Comparison of ENCODE assay signal across 14 cellular contexts in genomic region chr9:128053560-128053959, GRCh38. TPM values are rescaled to one million over a fixed set of nuclear protein-coding genes. Genes with fewer than 3 reads are reported as not detected.
DNase-seq lines count a peak whose midpoint lies in the region; ATAC-seq and TF ChIP-seq lines count a peak whose summit lies in the region.
"Had no signal": no experiment of that assay in that cellular context is flagged by ENCODE, and none has a peak within 500 bp of the region (broad histone marks: within the 10 kb centered on the region; RNA-seq: fewer than 3 reads in every experiment).

No MANE protein-coding gene starts in this region.

- 71% methylated on average over 11 of the region's 11 CpGs for WGBS in esophagus muscularis mucosa

- TF ChIP-seq POLR2A in NB4 (IDR thresholded peaks at IDR 0.05; ENCODE audit: extremely low read depth, insufficient read length), result no peak
- TF ChIP-seq POLR2A in esophagus muscularis mucosa (IDR thresholded peaks at IDR 0.05; ENCODE audit: low read depth), result no peak

- H3K4me3 ChIP-seq in NB4 (ENCODE audit: low read depth, low read length) (no peak overlapping the region), esophagus muscularis mucosa (no peak overlapping the region), upper lobe of right lung (no peak overlapping the region)

- TF ChIP-seq EP300 in esophagus muscularis mucosa (IDR thresholded peaks at IDR 0.05), result no peak

- H3K36me3 ChIP-seq in esophagus muscularis mucosa (no peaks in the 10 kb centered on the region), upper lobe of right lung (no peaks in the 10 kb centered on the region)

- H3K27me3 ChIP-seq in esophagus muscularis mucosa, result no peaks in the 10 kb centered on the region
- no peaks in the 10 kb centered on the region for H3K27me3 ChIP-seq in upper lobe of right lung

- DNase-seq in NB4 (ENCODE audit: low read depth) (peak; percentile 59), esophagus muscularis mucosa (ENCODE audit: extremely low spot score) (no peak), midbrain (lab: John Stamatoyannopoulos, UW) (peak; percentile 26), upper lobe of right lung (peak; percentile 69), NCI-H1092 treated with DMSO at 0.1 percent for 48 hours (lab: John Stamatoyannopoulos, UW) (no peak), germinal center (ENCODE audit: low spot score) (no peak)
- DNase-seq: activated CD4-positive, alpha-beta T cell treated with anti-CD3 and anti-CD28 coated beads for 1 hour; activated naive CD4-positive, alpha-beta T cell; dermis blood vessel endothelial cell; NCI-H187 treated with DMSO at 0.1 percent for 48 hours; NCI-H526; stimulated activated CD4-positive, alpha-beta T cell treated with anti-CD3 and anti-CD28 coated beads, Interleukin-12 subunit alpha, Interleukin-12 subunit beta, amount 100 ng/mL, for 4 hours had no signal

- intact Hi-C loops in esophagus muscularis mucosa (cut with DNase I) (no loop called here), upper lobe of right lung (cut with DNase I) (no loop called here)

- TF ChIP-seq CTCF in NB4 (IDR thresholded peaks at IDR 0.05; ENCODE audit: low read depth, low read length) (no peak), esophagus muscularis mucosa (IDR thresholded peaks at IDR 0.05) (no peak), upper lobe of right lung (IDR thresholded peaks at IDR 0.05) (no peak)

- H3K9me3 ChIP-seq in esophagus muscularis mucosa (no peaks in the 10 kb centered on the region), upper lobe of right lung (no peaks in the 10 kb centered on the region)

- ATAC-seq in upper lobe of right lung (peak; percentile 59), HG02938 (IDR thresholded peaks at IDR 0.05; ENCODE audit: unreplicated experiment) (no peak), GM21423 (IDR thresholded peaks at IDR 0.05; ENCODE audit: unreplicated experiment) (no peak)

- peak overlapping the region; percentile 35 to 80 (median 56) for H3K27ac ChIP-seq in esophagus muscularis mucosa (replicated peaks in 1 of 4)
- peak overlapping the region; percentile 20 for H3K27ac ChIP-seq in upper lobe of right lung

- H3K4me1 ChIP-seq in esophagus muscularis mucosa (peaks cover 12 to 38% (median 28%) of the 10 kb centered on the region in 4 donors), upper lobe of right lung (peaks cover 37% of the 10 kb centered on the region)

RNA-seq across cellular contexts. Expression of gene NAIF1, which starts 13.6 kb away (rescaled TPM):
- 10 to 100 TPM in 2 of 4 donors, 1 to 10 TPM in 2; 5.4 to 12.0 (median 9.7) TPM for total RNA-seq in esophagus muscularis mucosa
- total RNA-seq in upper lobe of right lung, result 11.8 TPM

RNA-seq across cellular contexts. Expression of gene SLC25A25, which starts 14.5 kb away (rescaled TPM):
- 100 to 1,000 TPM in 1 of 4 donors, 10 to 100 TPM in 3; 14.5 to 140 (median 21.3) TPM for total RNA-seq in esophagus muscularis mucosa
- total RNA-seq in upper lobe of right lung, result 34.7 TPM

Comparison
In these comparisons a context has a peak if more than half of its experiments do, and no peak if none do; other contexts are left out.
1. DNase-seq: peak in NB4 (single experiment), midbrain (single experiment) and upper lobe of right lung (single experiment); none in esophagus muscularis mucosa (single experiment), NCI-H1092 treated with DMSO at 0.1 percent for 48 hours (single experiment) and germinal center (single experiment).